Comparison of ENCODE assay signal across 15 cellular contexts in genomic region chr2:98569915-98570314, GRCh38. TPM values are rescaled to one million over a fixed set of nuclear protein-coding genes. Genes with fewer than 3 reads are reported as not detected.
A peak's percentile ranks its signal among the peaks of the same experiment; 100 is the strongest.
DNase-seq lines count a peak whose midpoint lies in the region; ATAC-seq, FAIRE-seq and TF ChIP-seq lines count a peak whose summit lies in the region.
"Had no signal": no experiment of that assay in that cellular context is flagged by ENCODE, and none has a peak within 500 bp of the region (broad histone marks: within the 10 kb centered on the region; RNA-seq: fewer than 3 reads in every experiment).

No MANE protein-coding gene starts in this region.

- no peaks in the 10 kb centered on the region for H3K27me3 ChIP-seq in CD4-positive, CD25-positive, alpha-beta regulatory T cell (ENCODE audit: control insufficient read depth, insufficient read depth, low read length)
- no peaks in the 10 kb centered on the region for H3K27me3 ChIP-seq in CD8-positive, alpha-beta T cell (ENCODE audit: insufficient read depth, low read length)
- H3K27me3 ChIP-seq: vagina had no signal

- H3K4me1 Mint-ChIP-seq in CD4-positive, CD25-positive, alpha-beta regulatory T cell, result peaks cover 0 to 7% (median 0%) of the 10 kb centered on the region in 4 donors
- no peaks in the 10 kb centered on the region for H3K4me1 Mint-ChIP-seq in CD8-positive, alpha-beta T cell (ENCODE audit: low read depth)
- no peaks in the 10 kb centered on the region for H3K4me1 Mint-ChIP-seq in activated naive CD8-positive, alpha-beta T cell (ENCODE audit: low read depth)
- peaks cover 16% of the 10 kb centered on the region in 2 donors for H3K4me1 Mint-ChIP-seq in natural killer cell treated with Interleukin-12 subunit alpha and Interleukin-12 subunit beta and Interleukin-15 and Interleukin-18, amount 100 ng/mL, for 72 hours (ENCODE audit: low read depth in 2 of 2)

- no peaks in the 10 kb centered on the region for H3K4me1 ChIP-seq in CD4-positive, CD25-positive, alpha-beta regulatory T cell (ENCODE audit: control insufficient read depth, insufficient read depth, low read length, poor library complexity, severe bottlenecking)
- no peaks in the 10 kb centered on the region for H3K4me1 ChIP-seq in CD8-positive, alpha-beta T cell (ENCODE audit: insufficient read depth, low read length)
- H3K4me1 ChIP-seq in kidney (ENCODE audit: control insufficient read depth in 1 of 2, insufficient read depth in 1 of 2, low read depth in 1 of 2, low read length in 2 of 2), result no peaks in the 10 kb centered on the region
- H3K4me1 ChIP-seq: vagina had no signal

- H3K9me3 ChIP-seq in CD4-positive, CD25-positive, alpha-beta regulatory T cell (ENCODE audit: control insufficient read depth in 2 of 2, low read length in 2 of 2), result no peaks in the 10 kb centered on the region
- no peaks in the 10 kb centered on the region for H3K9me3 ChIP-seq in CD8-positive, alpha-beta T cell (ENCODE audit: low read length)
- no peaks in the 10 kb centered on the region for H3K9me3 ChIP-seq in kidney (ENCODE audit: control insufficient read depth in 1 of 2, low read length in 2 of 2)
- H3K9me3 ChIP-seq: vagina had no signal

- H3K27me3 Mint-ChIP-seq in CD4-positive, CD25-positive, alpha-beta regulatory T cell, result no peaks in the 10 kb centered on the region
- no peaks in the 10 kb centered on the region for H3K27me3 Mint-ChIP-seq in CD8-positive, alpha-beta T cell (ENCODE audit: low read depth)
- H3K27me3 Mint-ChIP-seq in activated naive CD8-positive, alpha-beta T cell, result no peaks in the 10 kb centered on the region
- H3K27me3 Mint-ChIP-seq in natural killer cell treated with Interleukin-12 subunit alpha and Interleukin-12 subunit beta and Interleukin-15 and Interleukin-18, amount 100 ng/mL, for 72 hours, result no peaks in the 10 kb centered on the region
- H3K27me3 Mint-ChIP-seq: activated CD4-positive, alpha-beta T cell treated with anti-CD3 and anti-CD28 coated beads for 36 hours; IgD-negative memory B cell had no signal

- H3K4me3 Mint-ChIP-seq in CD4-positive, CD25-positive, alpha-beta regulatory T cell, result peak overlapping the region in 1 of 4 donors; percentile 76
- no peak overlapping the region for H3K4me3 Mint-ChIP-seq in CD8-positive, alpha-beta T cell
- H3K4me3 Mint-ChIP-seq in activated naive CD8-positive, alpha-beta T cell, result no peak overlapping the region
- no peak overlapping the region for H3K4me3 Mint-ChIP-seq in natural killer cell treated with Interleukin-12 subunit alpha and Interleukin-12 subunit beta and Interleukin-15 and Interleukin-18, amount 100 ng/mL, for 72 hours
- H3K4me3 Mint-ChIP-seq: activated CD4-positive, alpha-beta T cell treated with anti-CD3 and anti-CD28 coated beads for 36 hours; IgD-negative memory B cell had no signal

- CTCF ChIA-PET in CD8-positive, alpha-beta T cell (lab: Charles Lee), result interaction anchor here (1.0 to 3.7 kb wide), 6 partner anchors 10 to 267 kb away, joined by 3 to 29 read pairs (median 4); no protein-coding TSS in a partner anchor

- no peak overlapping the region for H3K9ac ChIP-seq in kidney (ENCODE audit: low read length in 2 of 2)

- TF ChIP-seq CTCF in CD8-positive, alpha-beta T cell (IDR thresholded peaks at IDR 0.05), result no peak
- TF ChIP-seq CTCF in foreskin fibroblast (IDR thresholded peaks at IDR 0.05; ENCODE audit: low read depth, low read length) (no peak), kidney (IDR thresholded peaks at IDR 0.05; ENCODE audit: borderline replicate concordance, extremely low read depth, insufficient read depth) (no peak)

- no peak overlapping the region for H3K4me3 ChIP-seq in CD4-positive, CD25-positive, alpha-beta regulatory T cell (ENCODE audit: low read depth, low read length)
- H3K4me3 ChIP-seq in CD8-positive, alpha-beta T cell (ENCODE audit: low read depth, low read length), result no peak overlapping the region
- H3K4me3 ChIP-seq in foreskin fibroblast (ENCODE audit: low read depth in 1 of 2, low read length in 2 of 2), result no peak overlapping the region
- no peak overlapping the region for H3K4me3 ChIP-seq in kidney (ENCODE audit: low read length in 2 of 2)
- H3K4me3 ChIP-seq: vagina had no signal

- DNase-seq in CD4-positive, CD25-positive, alpha-beta regulatory T cell, result no peak
- DNase-seq in CD8-positive, alpha-beta T cell, result no peak
- peak; percentile 49 for DNase-seq in natural killer cell treated with Interleukin-12 subunit alpha and Interleukin-12 subunit beta and Interleukin-15 and Interleukin-18, amount 100 ng/mL, for 72 hours (ENCODE audit: low spot score)
- DNase-seq in foreskin fibroblast (no peak), kidney (no peak)
- DNase-seq: NCI-H1105 treated with DMSO at 0.1 percent for 48 hours, NCI-H748 treated with DMSO at 0.1 percent for 48 hours, occipital lobe had no signal

- H3K36me3 Mint-ChIP-seq in CD4-positive, CD25-positive, alpha-beta regulatory T cell, result peaks cover 36% of the 10 kb centered on the region
- H3K36me3 Mint-ChIP-seq in CD8-positive, alpha-beta T cell, result peaks cover 94% of the 10 kb centered on the region
- no peaks in the 10 kb centered on the region for H3K36me3 Mint-ChIP-seq in activated naive CD8-positive, alpha-beta T cell
- peaks cover 10% of the 10 kb centered on the region for H3K36me3 Mint-ChIP-seq in natural killer cell treated with Interleukin-12 subunit alpha and Interleukin-12 subunit beta and Interleukin-15 and Interleukin-18, amount 100 ng/mL, for 72 hours

- H3K27ac Mint-ChIP-seq in CD4-positive, CD25-positive, alpha-beta regulatory T cell, result peak overlapping the region; percentile 87 to 93 (median 92)
- H3K27ac Mint-ChIP-seq in CD8-positive, alpha-beta T cell, result peak overlapping the region; percentile 75
- peak overlapping the region; percentile 46 for H3K27ac Mint-ChIP-seq in activated naive CD8-positive, alpha-beta T cell
- H3K27ac Mint-ChIP-seq in natural killer cell treated with Interleukin-12 subunit alpha and Interleukin-12 subunit beta and Interleukin-15 and Interleukin-18, amount 100 ng/mL, for 72 hours, result peak overlapping the region; percentile 70 to 84

- peaks cover 99% of the 10 kb centered on the region for H3K36me3 ChIP-seq in CD4-positive, CD25-positive, alpha-beta regulatory T cell (ENCODE audit: control insufficient read depth, insufficient read depth, low read length)
- peaks cover 89% of the 10 kb centered on the region for H3K36me3 ChIP-seq in CD8-positive, alpha-beta T cell (ENCODE audit: insufficient read depth, low read length)
- H3K36me3 ChIP-seq in kidney (ENCODE audit: control insufficient read depth in 1 of 2, insufficient read depth in 2 of 2, low read length in 2 of 2), result peaks cover 14 to 20% of the 10 kb centered on the region in 2 donors

- no peak overlapping the region for H3K27ac ChIP-seq in CD4-positive, CD25-positive, alpha-beta regulatory T cell (ENCODE audit: insufficient read depth, low read length, poor library complexity, severe bottlenecking)
- no peak overlapping the region for H3K27ac ChIP-seq in CD8-positive, alpha-beta T cell (ENCODE audit: low read depth, low read length)
- H3K27ac ChIP-seq in kidney (ENCODE audit: low read depth in 2 of 2, low read length in 2 of 2), result no peak overlapping the region
- H3K27ac ChIP-seq: C4-2B, vagina had no signal

- intact Hi-C loops in CD8-positive, alpha-beta T cell (cut with DNase I, micrococcal nuclease), result loop anchor here (1.0 to 2.0 kb wide), 3 partner anchors 267 to 609 kb away; no protein-coding TSS in a partner anchor
- intact Hi-C loops in kidney (cut with DNase I), result no loop called here

- FAIRE-seq in kidney (lab: Jason Lieb, UNC), result no peak
- FAIRE-seq: small intestine had no signal

- H3K9me3 Mint-ChIP-seq in CD4-positive, CD25-positive, alpha-beta regulatory T cell, result peaks cover 0 to 2% (median 0%) of the 10 kb centered on the region in 7 donors
- no peaks in the 10 kb centered on the region for H3K9me3 Mint-ChIP-seq in CD8-positive, alpha-beta T cell
- H3K9me3 Mint-ChIP-seq in activated naive CD8-positive, alpha-beta T cell (ENCODE audit: low read depth), result no peaks in the 10 kb centered on the region
- no peaks in the 10 kb centered on the region for H3K9me3 Mint-ChIP-seq in natural killer cell treated with Interleukin-12 subunit alpha and Interleukin-12 subunit beta and Interleukin-15 and Interleukin-18, amount 100 ng/mL, for 72 hours
- H3K9me3 Mint-ChIP-seq: IgD-negative memory B cell had no signal

- POLR2A ChIA-PET in CD8-positive, alpha-beta T cell (lab: Charles Lee), result no interaction called here

- no peak for ATAC-seq in CD4-positive, CD25-positive, alpha-beta regulatory T cell (ENCODE audit: low read depth in 2 of 2)
- ATAC-seq in CD8-positive, alpha-beta T cell, result no peak
- no peak for ATAC-seq in natural killer cell treated with Interleukin-12 subunit alpha and Interleukin-12 subunit beta and Interleukin-15 and Interleukin-18, amount 100 ng/mL, for 72 hours
- no peak for ATAC-seq in HG03521 (IDR thresholded peaks at IDR 0.05; ENCODE audit: unreplicated experiment)

RNA-seq across cellular contexts. Expression of gene COA5, which starts 38.4 kb away (rescaled TPM):
- total RNA-seq in CD4-positive, CD25-positive, alpha-beta regulatory T cell, result 20.4 TPM
- polyA plus RNA-seq in CD4-positive, CD25-positive, alpha-beta regulatory T cell, result 10 to 100 TPM; 32.6 to 40.7 (median 38.6) TPM
- 10 to 100 TPM; 19.7 to 24.1 TPM for total RNA-seq in CD8-positive, alpha-beta T cell
- total RNA-seq in natural killer cell treated with Interleukin-12 subunit alpha and Interleukin-12 subunit beta and Interleukin-15 and Interleukin-18, amount 100 ng/mL, for 72 hours, result 10 to 100 TPM; 16.6 to 21.4 TPM
- 38.0 TPM for total RNA-seq in kidney
- 85.8 TPM for polyA plus RNA-seq in kidney (ENCODE audit: insufficient read depth, low read depth, low replicate concordance)

RNA-seq across cellular contexts. Expression of gene UNC50, which starts 38.5 kb away (rescaled TPM):
- total RNA-seq in CD4-positive, CD25-positive, alpha-beta regulatory T cell, result 17.8 TPM
- 10 to 100 TPM; 44.9 to 58.6 (median 48.4) TPM for polyA plus RNA-seq in CD4-positive, CD25-positive, alpha-beta regulatory T cell
- total RNA-seq in CD8-positive, alpha-beta T cell, result 10 to 100 TPM; 12.5 to 14.4 TPM
- 10 to 100 TPM; 29.6 to 31.8 TPM for total RNA-seq in natural killer cell treated with Interleukin-12 subunit alpha and Interleukin-12 subunit beta and Interleukin-15 and Interleukin-18, amount 100 ng/mL, for 72 hours
- total RNA-seq in kidney, result 53.2 TPM
- 58.0 TPM for polyA plus RNA-seq in kidney (ENCODE audit: insufficient read depth, low read depth, low replicate concordance)
